In the genomic region with DNA sequence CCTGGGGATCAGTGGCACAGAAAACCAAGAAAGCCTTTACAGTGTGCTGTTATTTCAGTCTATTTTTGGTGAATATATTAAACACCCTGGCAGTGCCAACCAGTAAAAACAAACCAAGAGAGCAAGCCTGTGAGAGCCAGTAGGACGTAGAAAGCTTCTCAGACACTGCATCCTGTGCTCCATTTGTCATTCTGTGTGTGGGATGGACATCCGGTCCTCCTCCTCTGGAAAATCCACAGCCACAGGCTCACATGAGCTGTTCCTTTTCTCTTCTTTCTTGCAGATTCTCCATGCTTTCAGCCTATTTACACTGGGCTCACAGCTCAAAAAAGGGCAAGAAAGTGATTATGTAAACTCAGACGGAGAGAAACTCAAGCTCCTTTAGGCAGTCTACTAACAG, we compare ENCODE assay signal across 18 cellular contexts.
"Had no signal": no experiment of that assay in that cellular context is flagged by ENCODE, and none has a peak within 500 bp of the region (broad histone marks: within the 10 kb centered on the region; RNA-seq: fewer than 3 reads in every experiment).

No MANE protein-coding gene starts in this region.

- H3K4me3 Mint-ChIP-seq: activated CD4-positive, alpha-beta T cell treated with anti-CD3 and anti-CD28 coated beads, Interleukin-2, amount 10 ng/mL, durations not matched to agents 7 days and 5 days; activated CD8-positive, alpha-beta memory T cell treated with anti-CD3 and anti-CD28 coated beads, Interleukin-2, amount 10 ng/mL, durations not matched to agents 7 days and 5 days; activated CD8-positive, alpha-beta T cell treated with anti-CD3 and anti-CD28 coated beads for 36 hours; activated naive CD4-positive, alpha-beta T cell treated with anti-CD3 and anti-CD28 coated beads, Interleukin-2, amount 50 U/mL, for 24 hours; brain; immature natural killer cell had no signal

- H3K27ac ChIP-seq: foreskin keratinocyte, sigmoid colon, spleen, tibial artery had no signal

- H3K27me3 ChIP-seq: tibial artery had no signal

- H3K9me3 ChIP-seq: sigmoid colon, spleen, tibial artery had no signal

- H3K36me3 ChIP-seq: sigmoid colon, spleen, tibial artery had no signal

- H3K36me3 Mint-ChIP-seq: activated CD8-positive, alpha-beta memory T cell treated with anti-CD3 and anti-CD28 coated beads, Interleukin-2, amount 10 ng/mL, durations not matched to agents 7 days and 5 days; activated naive CD4-positive, alpha-beta T cell treated with anti-CD3 and anti-CD28 coated beads, Interleukin-2, amount 50 U/mL, for 24 hours; brain had no signal

- H3K4me3 ChIP-seq: sigmoid colon, spleen, tibial artery had no signal

- DNase-seq: activated CD4-positive, alpha-beta T cell treated with anti-CD3 and anti-CD28 coated beads, Interleukin-2, amount 10 ng/mL, durations not matched to agents 7 days and 5 days; activated CD8-positive, alpha-beta memory T cell treated with anti-CD3 and anti-CD28 coated beads, Interleukin-2, amount 10 ng/mL, durations not matched to agents 7 days and 5 days; activated CD8-positive, alpha-beta T cell treated with anti-CD3 and anti-CD28 coated beads for 36 hours; activated effector memory CD4-positive, alpha-beta T cell treated with anti-CD3 and anti-CD28 coated beads, Interleukin-2, amount 50 U/mL, for 16 hours; activated T-cell treated with anti-CD3 and anti-CD28 coated beads for 4 hours; effector CD4-positive, alpha-beta T cell; foreskin keratinocyte; immature natural killer cell; left ventricle myocardium superior; mammary epithelial cell; midbrain; sigmoid colon; spleen; stimulated activated CD4-positive, alpha-beta T cell treated with anti-CD3 and anti-CD28 coated beads, Interleukin-4, amount 100 ng/mL, for 1 hour; stimulated activated naive CD4-positive, alpha-beta T cell; tibial artery had no signal

- H3K4me1 Mint-ChIP-seq: activated CD4-positive, alpha-beta T cell treated with anti-CD3 and anti-CD28 coated beads, Interleukin-2, amount 10 ng/mL, durations not matched to agents 7 days and 5 days; activated CD8-positive, alpha-beta memory T cell treated with anti-CD3 and anti-CD28 coated beads, Interleukin-2, amount 10 ng/mL, durations not matched to agents 7 days and 5 days; activated naive CD4-positive, alpha-beta T cell treated with anti-CD3 and anti-CD28 coated beads, Interleukin-2, amount 50 U/mL, for 24 hours; immature natural killer cell had no signal

- ATAC-seq: activated CD8-positive, alpha-beta memory T cell treated with anti-CD3 and anti-CD28 coated beads, Interleukin-2, amount 10 ng/mL, durations not matched to agents 7 days and 5 days; activated CD8-positive, alpha-beta T cell treated with anti-CD3 and anti-CD28 coated beads for 36 hours; foreskin keratinocyte; left ventricle myocardium superior had no signal

- H3K27me3 Mint-ChIP-seq: brain had no signal

- H3K9me3 Mint-ChIP-seq: activated CD4-positive, alpha-beta T cell treated with anti-CD3 and anti-CD28 coated beads, Interleukin-2, amount 10 ng/mL, durations not matched to agents 7 days and 5 days; activated CD8-positive, alpha-beta T cell treated with anti-CD3 and anti-CD28 coated beads for 36 hours; activated naive CD4-positive, alpha-beta T cell treated with anti-CD3 and anti-CD28 coated beads, Interleukin-2, amount 50 U/mL, for 24 hours had no signal

- H3K27ac Mint-ChIP-seq: activated CD4-positive, alpha-beta T cell treated with anti-CD3 and anti-CD28 coated beads, Interleukin-2, amount 10 ng/mL, durations not matched to agents 7 days and 5 days; activated CD8-positive, alpha-beta memory T cell treated with anti-CD3 and anti-CD28 coated beads, Interleukin-2, amount 10 ng/mL, durations not matched to agents 7 days and 5 days; activated CD8-positive, alpha-beta T cell treated with anti-CD3 and anti-CD28 coated beads for 36 hours; activated naive CD4-positive, alpha-beta T cell treated with anti-CD3 and anti-CD28 coated beads, Interleukin-2, amount 50 U/mL, for 24 hours; brain; immature natural killer cell had no signal

- H3K4me1 ChIP-seq: foreskin keratinocyte, sigmoid colon, spleen, tibial artery had no signal
